Comparison of ENCODE assay signal across 10 cellular contexts in the genomic region with DNA sequence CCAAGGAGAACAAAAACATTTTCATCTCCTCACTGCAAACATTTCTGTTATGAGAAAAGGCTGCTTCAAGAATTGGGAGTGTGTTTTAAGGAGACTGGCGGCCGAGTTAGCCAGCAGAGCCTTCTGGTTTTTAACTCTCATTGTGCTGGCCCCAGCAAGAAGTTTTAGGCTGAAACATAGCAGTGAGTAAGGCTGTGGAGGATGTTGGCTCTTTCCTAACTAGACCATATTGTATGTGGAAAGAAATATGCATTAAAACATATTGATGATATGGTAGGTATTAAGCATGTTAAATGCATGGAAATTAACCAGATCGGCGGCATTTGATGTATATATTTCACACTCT.
A peak's percentile ranks its signal among the peaks of the same experiment; 100 is the strongest.
DNase-seq lines count a peak whose midpoint lies in the region; ATAC-seq and TF ChIP-seq lines count a peak whose summit lies in the region.
"Had no signal": no experiment of that assay in that cellular context is flagged by ENCODE, and none has a peak within 500 bp of the region (broad histone marks: within the 10 kb centered on the region; RNA-seq: fewer than 3 reads in every experiment).

No MANE protein-coding gene starts in this region.

- H3K27me3 Mint-ChIP-seq in activated T-cell treated with anti-CD3 and anti-CD28 coated beads, Interleukin-2, amount 50 U/mL, for 24 hours = no peaks in the 10 kb centered on the region

- in situ Hi-C loops in astrocyte of the cerebellum (cut with HindIII; ENCODE audit: low sequenced_read_pairs) = no loop called here

- TF ChIP-seq CTCF in astrocyte of the cerebellum (IDR thresholded peaks at IDR 0.05; ENCODE audit: low read depth, low read length, missing control alignments) (no peak), tibial artery (IDR thresholded peaks at IDR 0.05) (no peak), WERI-Rb-1 (IDR thresholded peaks at IDR 0.05; ENCODE audit: low read depth, low read length) (no peak)

- H3K36me3 ChIP-seq in tibial artery (peaks cover 11 to 18% (median 11%) of the 10 kb centered on the region in 3 donors), WERI-Rb-1 (no peaks in the 10 kb centered on the region)

- H3K27ac ChIP-seq in tibial artery (peak overlapping the region; percentile 58 to 59), WERI-Rb-1 (no peak overlapping the region)

- peak overlapping the region; percentile 85 for H3K27ac Mint-ChIP-seq in activated T-cell treated with anti-CD3 and anti-CD28 coated beads, Interleukin-2, amount 50 U/mL, for 24 hours

- peak overlapping the region; percentile 63 for H3K4me3 Mint-ChIP-seq in activated T-cell treated with anti-CD3 and anti-CD28 coated beads, Interleukin-2, amount 50 U/mL, for 24 hours

- DNase-seq in activated T-cell treated with anti-CD3 and anti-CD28 coated beads, Interleukin-2, amount 50 U/mL, for 24 hours = no peak
- no peak for DNase-seq in activated T-cell treated with anti-CD3 and anti-CD28 coated beads, Interleukin-2, amount 50 U/mL, for 1 hour
- DNase-seq in astrocyte of the cerebellum (ENCODE audit: low read depth) (no peak), left lobe of liver (ENCODE audit: low spot score) (no peak), tibial artery (no peak), WERI-Rb-1 (no peak)

- no peaks in the 10 kb centered on the region for H3K9me3 ChIP-seq in tibial artery
- no peaks in the 10 kb centered on the region for H3K9me3 ChIP-seq in WERI-Rb-1 (ENCODE audit: severe bottlenecking)
- H3K9me3 ChIP-seq: SJCRH30 had no signal

- peaks cover 16% of the 10 kb centered on the region for H3K36me3 Mint-ChIP-seq in activated T-cell treated with anti-CD3 and anti-CD28 coated beads, Interleukin-2, amount 50 U/mL, for 24 hours (ENCODE audit: low read depth)

- intact Hi-C loops in tibial artery (cut with DNase I; ENCODE audit: low total_unique reads) = loop anchor here (5.0 to 10.0 kb wide), 3 partner anchors 240 to 1313 kb away; no protein-coding TSS in a partner anchor

- ATAC-seq in left lobe of liver = peak; percentile 27
- ATAC-seq in GM21381 (IDR thresholded peaks at IDR 0.05; ENCODE audit: unreplicated experiment) = no peak
- ATAC-seq in GM18873 (IDR thresholded peaks at IDR 0.05; ENCODE audit: low FRiP score, unreplicated experiment) = no peak

- no peaks in the 10 kb centered on the region for H3K27me3 ChIP-seq in tibial artery
- no peaks in the 10 kb centered on the region for H3K27me3 ChIP-seq in WERI-Rb-1 (ENCODE audit: insufficient read depth, low read depth, severe bottlenecking)
- H3K27me3 ChIP-seq: SJCRH30 had no signal

- H3K4me3 ChIP-seq in astrocyte of the cerebellum (ENCODE audit: low read depth, low read length) (peak overlapping the region; percentile 26), tibial artery (peak overlapping the region; percentile 52 to 53), WERI-Rb-1 (ENCODE audit: low read depth, low read length) (no peak overlapping the region)
- H3K4me3 ChIP-seq: SJCRH30 had no signal

- peaks cover 0 to 23% (median 10%) of the 10 kb centered on the region in 4 donors for H3K4me1 ChIP-seq in tibial artery

- H3K4me1 Mint-ChIP-seq in activated T-cell treated with anti-CD3 and anti-CD28 coated beads, Interleukin-2, amount 50 U/mL, for 24 hours (ENCODE audit: low read depth) = peaks cover 19% of the 10 kb centered on the region

- H3K9me3 Mint-ChIP-seq in activated T-cell treated with anti-CD3 and anti-CD28 coated beads, Interleukin-2, amount 50 U/mL, for 24 hours = no peaks in the 10 kb centered on the region
- H3K9me3 Mint-ChIP-seq: activated naive CD4-positive, alpha-beta T cell treated with anti-CD3 and anti-CD28 coated beads, Interleukin-2, amount 50 U/mL, for 72 hours had no signal
